In the genomic region with DNA sequence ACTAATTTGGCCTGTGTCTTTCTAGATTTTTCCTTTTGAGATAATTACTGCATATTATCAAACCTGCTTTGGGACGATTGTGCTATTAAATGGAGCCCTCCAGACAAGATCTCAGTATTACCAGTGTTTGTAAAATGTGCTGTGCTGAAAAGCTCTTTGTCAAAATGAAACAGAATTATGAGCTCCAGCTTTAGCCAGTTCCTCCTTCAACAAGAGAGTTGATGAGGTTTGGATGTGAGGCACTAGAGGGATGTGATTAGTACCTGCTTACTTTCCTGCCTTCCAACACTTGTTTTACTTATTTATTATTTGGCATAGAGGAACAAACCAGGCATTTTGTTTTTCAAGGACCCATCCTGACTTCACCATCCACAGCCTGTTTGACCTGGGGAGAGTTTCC, we compare ENCODE assay signal across 20 cellular contexts. TPM values are rescaled to one million over a fixed set of nuclear protein-coding genes. Genes with fewer than 3 reads are reported as not detected.
DNase-seq lines count a peak whose midpoint lies in the region; ATAC-seq and TF ChIP-seq lines count a peak whose summit lies in the region.
"Had no signal": no experiment of that assay in that cellular context is flagged by ENCODE, and none has a peak within 500 bp of the region (broad histone marks: within the 10 kb centered on the region; RNA-seq: fewer than 3 reads in every experiment).

No MANE protein-coding gene starts in this region.

- H3K36me3 ChIP-seq in BE2C = no peaks in the 10 kb centered on the region
- H3K36me3 ChIP-seq: gastroesophageal sphincter had no signal

- H3K36me3 Mint-ChIP-seq in activated naive CD4-positive, alpha-beta T cell treated with anti-CD3 and anti-CD28 coated beads for 36 hours (ENCODE audit: low read depth) = peaks cover 71% of the 10 kb centered on the region
- peaks cover 51% of the 10 kb centered on the region for H3K36me3 Mint-ChIP-seq in activated naive CD8-positive, alpha-beta T cell treated with anti-CD3 and anti-CD28 coated beads, Interleukin-2, amount 10 ng/mL, durations not matched to agents 7 days and 5 days
- H3K36me3 Mint-ChIP-seq in stimulated activated effector memory CD8-positive, alpha-beta T cell treated with anti-CD3 and anti-CD28 coated beads, Interleukin-12 subunit alpha, Interleukin-12 subunit beta, amount 100 ng/mL, for 72 hours = peaks cover 100% of the 10 kb centered on the region

- POLR2A ChIA-PET in activated naive CD8-positive, alpha-beta T cell treated with anti-CD3 and anti-CD28 coated beads, Interleukin-2, amount 10 ng/mL, durations not matched to agents 7 days and 5 days (lab: Charles Lee) = interaction anchor here (1.3 kb wide), 1 partner anchor 11 kb away, joined by 4 read pairs; no protein-coding TSS in a partner anchor

- H3K27me3 Mint-ChIP-seq in activated naive CD4-positive, alpha-beta T cell treated with anti-CD3 and anti-CD28 coated beads for 36 hours (ENCODE audit: low read depth) = no peaks in the 10 kb centered on the region
- no peaks in the 10 kb centered on the region for H3K27me3 Mint-ChIP-seq in activated naive CD8-positive, alpha-beta T cell treated with anti-CD3 and anti-CD28 coated beads, Interleukin-2, amount 10 ng/mL, durations not matched to agents 7 days and 5 days

- intact Hi-C loops in activated naive CD4-positive, alpha-beta T cell treated with anti-CD3 and anti-CD28 coated beads for 36 hours (cut with micrococcal nuclease) = no loop called here
- intact Hi-C loops in posterior cingulate gyrus (cut with DNase I) = no loop called here

- no peaks in the 10 kb centered on the region for H3K4me1 ChIP-seq in BE2C
- H3K4me1 ChIP-seq: gastroesophageal sphincter had no signal

- DNase-seq in activated naive CD4-positive, alpha-beta T cell treated with anti-CD3 and anti-CD28 coated beads for 36 hours = no peak
- no peak for DNase-seq in activated naive CD4-positive, alpha-beta T cell treated with Interleukin-2 at 50 U/mL for 16 hours
- DNase-seq in MV-4-11 (lab: John Stamatoyannopoulos, UW) (peak; percentile 23), BE2C (no peak), iPS-NIHi11 (ENCODE audit: low spot score) (no peak), posterior cingulate gyrus (no peak)
- DNase-seq in activated naive CD8-positive, alpha-beta T cell treated with anti-CD3 and anti-CD28 coated beads, Interleukin-2, amount 10 ng/mL, durations not matched to agents 7 days and 5 days = no peak
- DNase-seq in stimulated activated effector memory CD8-positive, alpha-beta T cell treated with anti-CD3 and anti-CD28 coated beads, Interleukin-12 subunit alpha, Interleukin-12 subunit beta, amount 100 ng/mL, for 72 hours (ENCODE audit: low spot score in 2 of 2) = no peak
- DNase-seq: activated CD4-positive, CD25-positive, alpha-beta regulatory T cell; Caco-2; dorsolateral prefrontal cortex; NCI-H1105; SHP77 had no signal

- TF ChIP-seq CTCF in BE2C (IDR thresholded peaks at IDR 0.05; ENCODE audit: low read depth, low read length) = no peak

- no peak for ATAC-seq in activated naive CD8-positive, alpha-beta T cell treated with anti-CD3 and anti-CD28 coated beads, Interleukin-2, amount 10 ng/mL, durations not matched to agents 7 days and 5 days (ENCODE audit: low read depth)
- no peak for ATAC-seq in stimulated activated effector memory CD8-positive, alpha-beta T cell treated with anti-CD3 and anti-CD28 coated beads, Interleukin-12 subunit alpha, Interleukin-12 subunit beta, amount 100 ng/mL, for 72 hours
- ATAC-seq: gastroesophageal sphincter, sciatic nerve had no signal

- H3K4me1 Mint-ChIP-seq in activated naive CD4-positive, alpha-beta T cell treated with anti-CD3 and anti-CD28 coated beads for 36 hours (ENCODE audit: low read depth) = peaks cover 45% of the 10 kb centered on the region
- peaks cover 17% of the 10 kb centered on the region for H3K4me1 Mint-ChIP-seq in activated naive CD8-positive, alpha-beta T cell treated with anti-CD3 and anti-CD28 coated beads, Interleukin-2, amount 10 ng/mL, durations not matched to agents 7 days and 5 days
- peaks cover 39% of the 10 kb centered on the region for H3K4me1 Mint-ChIP-seq in stimulated activated effector memory CD8-positive, alpha-beta T cell treated with anti-CD3 and anti-CD28 coated beads, Interleukin-12 subunit alpha, Interleukin-12 subunit beta, amount 100 ng/mL, for 72 hours

- no peak overlapping the region for H3K4me3 ChIP-seq in BE2C (ENCODE audit: low read depth, low read length)
- H3K4me3 ChIP-seq: dorsolateral prefrontal cortex, gastroesophageal sphincter had no signal

- H3K27me3 ChIP-seq in BE2C = no peaks in the 10 kb centered on the region
- H3K27me3 ChIP-seq: gastroesophageal sphincter had no signal

- no peaks in the 10 kb centered on the region for H3K9me3 Mint-ChIP-seq in activated naive CD4-positive, alpha-beta T cell treated with anti-CD3 and anti-CD28 coated beads for 36 hours
- no peaks in the 10 kb centered on the region for H3K9me3 Mint-ChIP-seq in activated naive CD8-positive, alpha-beta T cell treated with anti-CD3 and anti-CD28 coated beads, Interleukin-2, amount 10 ng/mL, durations not matched to agents 7 days and 5 days
- H3K9me3 Mint-ChIP-seq in stimulated activated effector memory CD8-positive, alpha-beta T cell treated with anti-CD3 and anti-CD28 coated beads, Interleukin-12 subunit alpha, Interleukin-12 subunit beta, amount 100 ng/mL, for 72 hours = no peaks in the 10 kb centered on the region
- H3K9me3 Mint-ChIP-seq: T-helper 2 cell treated with Interferon-gamma antibody and Interleukin-4, amounts not matched to agents 5 μg/mL and 100 μg/mL, for 36 hours had no signal

- H3K4me3 Mint-ChIP-seq in activated naive CD4-positive, alpha-beta T cell treated with anti-CD3 and anti-CD28 coated beads for 36 hours = no peak overlapping the region
- H3K4me3 Mint-ChIP-seq in activated naive CD8-positive, alpha-beta T cell treated with anti-CD3 and anti-CD28 coated beads, Interleukin-2, amount 10 ng/mL, durations not matched to agents 7 days and 5 days = no peak overlapping the region
- no peak overlapping the region for H3K4me3 Mint-ChIP-seq in stimulated activated effector memory CD8-positive, alpha-beta T cell treated with anti-CD3 and anti-CD28 coated beads, Interleukin-12 subunit alpha, Interleukin-12 subunit beta, amount 100 ng/mL, for 72 hours
- H3K4me3 Mint-ChIP-seq: T-helper 2 cell treated with Interferon-gamma antibody and Interleukin-4, amounts not matched to agents 5 μg/mL and 100 μg/mL, for 36 hours had no signal

- H3K27ac Mint-ChIP-seq in activated naive CD4-positive, alpha-beta T cell treated with anti-CD3 and anti-CD28 coated beads for 36 hours = peak overlapping the region; percentile 62
- peak overlapping the region; percentile 31 for H3K27ac Mint-ChIP-seq in activated naive CD8-positive, alpha-beta T cell treated with anti-CD3 and anti-CD28 coated beads, Interleukin-2, amount 10 ng/mL, durations not matched to agents 7 days and 5 days
- H3K27ac Mint-ChIP-seq in stimulated activated effector memory CD8-positive, alpha-beta T cell treated with anti-CD3 and anti-CD28 coated beads, Interleukin-12 subunit alpha, Interleukin-12 subunit beta, amount 100 ng/mL, for 72 hours = peak overlapping the region; percentile 88
- H3K27ac Mint-ChIP-seq: T-helper 2 cell treated with Interferon-gamma antibody and Interleukin-4, amounts not matched to agents 5 μg/mL and 100 μg/mL, for 36 hours had no signal

- no peaks in the 10 kb centered on the region for H3K9me3 ChIP-seq in BE2C
- H3K9me3 ChIP-seq: Caco-2, gastroesophageal sphincter had no signal

- CTCF ChIA-PET in activated naive CD4-positive, alpha-beta T cell treated with anti-CD3 and anti-CD28 coated beads for 36 hours (lab: Charles Lee) = interaction anchor here (1.1 to 3.7 kb wide), 2 partner anchors 11 to 12 kb away, joined by 4 to 25 read pairs; no protein-coding TSS in a partner anchor

RNA-seq across cellular contexts. Expression of a gene that starts 32.8 kb away (rescaled TPM):
- total RNA-seq in activated naive CD4-positive, alpha-beta T cell treated with anti-CD3 and anti-CD28 coated beads for 36 hours = not detected
- not detected for total RNA-seq in activated naive CD8-positive, alpha-beta T cell treated with anti-CD3 and anti-CD28 coated beads, Interleukin-2, amount 10 ng/mL, durations not matched to agents 7 days and 5 days
- not detected for polyA plus RNA-seq in BE2C (2012; ENCODE audit: insufficient read depth, insufficient read length, low read depth)
- total RNA-seq: epithelial cell of proximal tubule, gastroesophageal sphincter, mononuclear cell, OCI-LY7, omental fat pad, sciatic nerve had no signal

RNA-seq across cellular contexts. Expression of a gene that starts 44.4 kb away (rescaled TPM):
- 1,000 to 10,000 TPM; 1,008 to 1,043 TPM for total RNA-seq in activated naive CD4-positive, alpha-beta T cell treated with anti-CD3 and anti-CD28 coated beads for 36 hours
- 1,000 to 10,000 TPM in 1 of 2 experiments, 100 to 1,000 TPM in 1; 965 to 1,009 TPM for total RNA-seq in activated naive CD8-positive, alpha-beta T cell treated with anti-CD3 and anti-CD28 coated beads, Interleukin-2, amount 10 ng/mL, durations not matched to agents 7 days and 5 days
- polyA plus RNA-seq in BE2C (2012; ENCODE audit: insufficient read depth, insufficient read length, low read depth) = 12.7 TPM

Comparison
In these comparisons a context has a peak if more than half of its experiments do, and no peak if none do; other contexts are left out.
1. H3K27ac Mint-ChIP-seq: peak in every context shown above with its lines; median percentile 88 in stimulated activated effector memory CD8-positive, alpha-beta T cell treated with anti-CD3 and anti-CD28 coated beads, Interleukin-12 subunit alpha, Interleukin-12 subunit beta, amount 100 ng/mL, for 72 hours; 62 in activated naive CD4-positive, alpha-beta T cell treated with anti-CD3 and anti-CD28 coated beads for 36 hours; 31 in activated naive CD8-positive, alpha-beta T cell treated with anti-CD3 and anti-CD28 coated beads, Interleukin-2, amount 10 ng/mL, durations not matched to agents 7 days and 5 days.